Comparison of ENCODE assay signal across 8 cellular contexts in the genomic region with DNA sequence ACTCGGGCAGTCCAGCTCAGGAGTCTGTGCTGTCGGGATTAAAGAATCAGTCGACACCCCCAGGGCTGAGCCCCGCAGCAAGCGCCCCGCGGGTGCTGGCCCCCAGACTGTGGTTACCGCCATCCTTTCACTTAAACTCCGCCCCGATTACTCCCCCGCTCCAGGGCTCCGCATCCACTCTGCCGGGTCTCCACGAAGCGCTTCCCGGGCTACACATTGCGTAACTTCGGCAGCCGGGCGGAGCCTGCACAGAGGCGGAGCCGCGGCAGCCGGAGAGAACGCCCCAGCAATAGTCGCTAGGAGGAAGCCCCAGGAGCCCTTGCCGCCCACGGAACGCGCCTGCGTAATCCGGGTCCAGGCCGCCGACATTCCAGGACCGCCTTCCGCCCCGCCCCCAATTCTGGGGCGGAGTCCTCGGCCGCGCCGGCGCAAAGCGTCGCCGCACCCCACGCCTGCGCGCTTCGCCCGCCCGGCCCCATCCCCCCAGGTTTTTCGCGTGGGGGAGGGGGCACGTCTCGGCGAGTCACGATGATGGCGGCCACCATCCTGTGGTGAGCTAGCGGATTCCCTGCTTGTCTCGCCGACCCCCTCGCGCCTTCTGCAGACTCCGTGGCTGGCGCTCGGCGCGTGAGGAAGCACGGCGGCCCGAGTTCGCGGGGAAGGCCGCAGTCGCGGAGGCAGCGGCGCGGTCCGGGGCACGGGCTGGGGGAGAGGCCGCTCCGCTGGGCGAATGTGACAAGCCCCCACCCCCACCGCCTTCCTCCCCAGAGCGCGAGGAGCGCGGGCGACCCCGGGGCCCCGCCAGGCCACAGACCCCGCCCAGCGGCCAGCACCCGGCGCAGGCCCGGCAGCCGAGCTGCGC. TPM values are rescaled to one million over a fixed set of nuclear protein-coding genes. Genes with fewer than 3 reads are reported as not detected.
DNase-seq lines count a peak whose midpoint lies in the region; TF ChIP-seq lines count a peak whose summit lies in the region.

A gene (plus strand): TSS at position 521 of the 862 bp plus-strand sequence. CDS start 351 bp downstream, outside the sequence.

- no peaks in the 10 kb centered on the region for H3K9me2 ChIP-seq in MM.1S (replicated peaks; ENCODE audit: insufficient read depth, low read length)
- no peaks in the 10 kb centered on the region for H3K9me2 ChIP-seq in neural cell (ENCODE audit: insufficient read depth, low read length)

- peak in 2 of 4 donors; percentile 50 to 53 for TF ChIP-seq POLR2A in stomach (IDR thresholded peaks at IDR 0.05)

- no peaks in the 10 kb centered on the region for H3K36me3 ChIP-seq in ES-I3 (ENCODE audit: insufficient read depth, low read length)
- H3K36me3 ChIP-seq in HAP-1 (replicated peaks) = peaks cover 7% of the 10 kb centered on the region
- H3K36me3 ChIP-seq in MM.1S (replicated peaks; ENCODE audit: insufficient read depth, low read length) = no peaks in the 10 kb centered on the region
- H3K36me3 ChIP-seq in neural cell (ENCODE audit: insufficient read depth, low read length) = no peaks in the 10 kb centered on the region
- H3K36me3 ChIP-seq in stomach = no peaks in the 10 kb centered on the region

- H3K9me3 ChIP-seq in ES-I3 (ENCODE audit: control insufficient read depth, insufficient read depth, low read length) = no peaks in the 10 kb centered on the region
- H3K9me3 ChIP-seq in HAP-1 = no peaks in the 10 kb centered on the region
- no peaks in the 10 kb centered on the region for H3K9me3 ChIP-seq in MM.1S (replicated peaks; ENCODE audit: insufficient read depth, low read length)
- no peaks in the 10 kb centered on the region for H3K9me3 ChIP-seq in neural cell (ENCODE audit: low read length)
- no peaks in the 10 kb centered on the region for H3K9me3 ChIP-seq in stomach

- H3K79me2 ChIP-seq in MM.1S (ENCODE audit: low read length) (peaks cover 50% of the 10 kb centered on the region), neural cell (replicated peaks; ENCODE audit: insufficient read depth, low read length) (peaks cover 44% of the 10 kb centered on the region)

- H3K4me1 ChIP-seq in ES-I3 (ENCODE audit: insufficient read depth, low read length) (peaks cover 10% of the 10 kb centered on the region), HAP-1 (peaks cover 13% of the 10 kb centered on the region), MM.1S (ENCODE audit: low read length) (peaks cover 16% of the 10 kb centered on the region), stomach (peaks cover 22 to 46% (median 37%) of the 10 kb centered on the region in 4 donors)

- H3K4me2 ChIP-seq in MM.1S (ENCODE audit: low read depth, low read length) (peak within 1 kb of the TSS; percentile 94), neural cell (ENCODE audit: low read length) (peak within 1 kb of the TSS; percentile 87)

- TF ChIP-seq EP300 in neural cell (conservative IDR thresholded peaks at IDR 0.05; ENCODE audit: poor library complexity, severe bottlenecking) (peak; percentile 79), stomach (IDR thresholded peaks at IDR 0.05) (no peak)

- DNase-seq in HAP-1 (ENCODE audit: low spot score in 2 of 2) (peak; percentile 92 to 98), MM.1S (peak; percentile 97), SIG-M5 (lab: John Stamatoyannopoulos, UW) (peak; percentile 87), activated gamma-delta T cell (lab: John Stamatoyannopoulos, UW) (peak; percentile 98), fibroblast of the conjunctiva (ENCODE audit: low read depth) (peak; percentile 98), stomach (peak; percentile 98)

- H3K4me3 ChIP-seq in HAP-1 = peak within 1 kb of the TSS; percentile 84
- peak within 1 kb of the TSS; percentile 93 for H3K4me3 ChIP-seq in MM.1S (ENCODE audit: low read length)
- H3K4me3 ChIP-seq in neural cell (ENCODE audit: low read length) = peak within 1 kb of the TSS; percentile 92
- peak within 1 kb of the TSS; percentile 78 to 99 (median 94) for H3K4me3 ChIP-seq in stomach

- H3F3A ChIP-seq in MM.1S (ENCODE audit: insufficient read depth, low read length) = peaks cover 16% of the 10 kb centered on the region
- H3F3A ChIP-seq in neural cell (ENCODE audit: insufficient read depth, low read length, poor library complexity, severe bottlenecking) = no peaks in the 10 kb centered on the region

- TF ChIP-seq CTCF in MM.1S (IDR thresholded peaks at IDR 0.05; ENCODE audit: low read length) (no peak), neural cell (IDR thresholded peaks at IDR 0.05; ENCODE audit: poor library complexity, severe bottlenecking) (no peak), stomach (IDR thresholded peaks at IDR 0.05) (no peak)

- intact Hi-C loops in stomach (cut with DNase I; ENCODE audit: low total_unique reads) = no loop called here

- WGBS in stomach, 5 donors = 0% methylated on average over 40 to 100 of the region's 100 CpGs

- H3K27ac ChIP-seq in MM.1S (ENCODE audit: low read length) = peak within 1 kb of the TSS; percentile 83
- H3K27ac ChIP-seq in neural cell (ENCODE audit: low read length) = peak within 1 kb of the TSS; percentile 91
- H3K27ac ChIP-seq in stomach = peak within 1 kb of the TSS; percentile 96 to 100 (median 99)

- peak; percentile 12 for TF ChIP-seq RAD21 in neural cell (conservative IDR thresholded peaks at IDR 0.05)

- H4K20me1 ChIP-seq in MM.1S (ENCODE audit: insufficient read depth, low read length) = peaks cover 32% of the 10 kb centered on the region
- H4K20me1 ChIP-seq in neural cell (ENCODE audit: insufficient read depth) = peaks cover 11% of the 10 kb centered on the region

- H3K9ac ChIP-seq in ES-I3 (ENCODE audit: low read depth, low read length) (peak within 1 kb of the TSS; percentile 79), MM.1S (ENCODE audit: low read length) (peak within 1 kb of the TSS; percentile 98), neural cell (ENCODE audit: low read length) (peak within 1 kb of the TSS; percentile 94)

- H3K27me3 ChIP-seq in HAP-1 (ENCODE audit: low read depth) = no peaks in the 10 kb centered on the region
- no peaks in the 10 kb centered on the region for H3K27me3 ChIP-seq in MM.1S (replicated peaks; ENCODE audit: insufficient read depth, low read length)
- H3K27me3 ChIP-seq in neural cell (ENCODE audit: insufficient read depth, low read depth, low read length) = no peaks in the 10 kb centered on the region
- H3K27me3 ChIP-seq in stomach = no peaks in the 10 kb centered on the region

- peak within 1 kb of the TSS; percentile 82 for H2AFZ ChIP-seq in MM.1S (ENCODE audit: low read length)
- peak within 1 kb of the TSS; percentile 65 for H2AFZ ChIP-seq in neural cell (ENCODE audit: low read depth, low read length)

- in situ Hi-C loops in HAP-1 (cut with MboI; ENCODE audit: low sequenced_read_pairs) = no loop called here

TF ChIP-seq in neural cell, 6 proteins besides CTCF, POLR2A, EP300 and RAD21:
- TF ChIP-seq MXI1 (conservative IDR thresholded peaks at IDR 0.05; ENCODE audit: poor library complexity, severe bottlenecking) = peak; percentile 73
- peak; percentile 93 for TF ChIP-seq TAF1 (IDR thresholded peaks at IDR 0.05; ENCODE audit: low read depth)
- TF ChIP-seq SMC3 (conservative IDR thresholded peaks at IDR 0.05; ENCODE audit: poor library complexity) = peak; percentile 8
- TF ChIP-seq EZH2 (IDR thresholded peaks at IDR 0.05; ENCODE audit: borderline replicate concordance, insufficient read depth, low read length, poor library complexity, severe bottlenecking) = no peak
- TF ChIP-seq, protein P1, sequence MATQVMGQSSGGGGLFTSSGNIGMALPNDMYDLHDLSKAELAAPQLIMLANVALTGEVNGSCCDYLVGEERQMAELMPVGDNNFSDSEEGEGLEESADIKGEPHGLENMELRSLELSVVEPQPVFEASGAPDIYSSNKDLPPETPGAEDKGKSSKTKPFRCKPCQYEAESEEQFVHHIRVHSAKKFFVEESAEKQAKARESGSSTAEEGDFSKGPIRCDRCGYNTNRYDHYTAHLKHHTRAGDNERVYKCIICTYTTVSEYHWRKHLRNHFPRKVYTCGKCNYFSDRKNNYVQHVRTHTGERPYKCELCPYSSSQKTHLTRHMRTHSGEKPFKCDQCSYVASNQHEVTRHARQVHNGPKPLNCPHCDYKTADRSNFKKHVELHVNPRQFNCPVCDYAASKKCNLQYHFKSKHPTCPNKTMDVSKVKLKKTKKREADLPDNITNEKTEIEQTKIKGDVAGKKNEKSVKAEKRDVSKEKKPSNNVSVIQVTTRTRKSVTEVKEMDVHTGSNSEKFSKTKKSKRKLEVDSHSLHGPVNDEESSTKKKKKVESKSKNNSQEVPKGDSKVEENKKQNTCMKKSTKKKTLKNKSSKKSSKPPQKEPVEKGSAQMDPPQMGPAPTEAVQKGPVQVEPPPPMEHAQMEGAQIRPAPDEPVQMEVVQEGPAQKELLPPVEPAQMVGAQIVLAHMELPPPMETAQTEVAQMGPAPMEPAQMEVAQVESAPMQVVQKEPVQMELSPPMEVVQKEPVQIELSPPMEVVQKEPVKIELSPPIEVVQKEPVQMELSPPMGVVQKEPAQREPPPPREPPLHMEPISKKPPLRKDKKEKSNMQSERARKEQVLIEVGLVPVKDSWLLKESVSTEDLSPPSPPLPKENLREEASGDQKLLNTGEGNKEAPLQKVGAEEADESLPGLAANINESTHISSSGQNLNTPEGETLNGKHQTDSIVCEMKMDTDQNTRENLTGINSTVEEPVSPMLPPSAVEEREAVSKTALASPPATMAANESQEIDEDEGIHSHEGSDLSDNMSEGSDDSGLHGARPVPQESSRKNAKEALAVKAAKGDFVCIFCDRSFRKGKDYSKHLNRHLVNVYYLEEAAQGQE (IDR thresholded peaks at IDR 0.05; ENCODE audit: borderline replicate concordance) = peak; percentile 85
- TF ChIP-seq POLR2AphosphoS5 (IDR thresholded peaks at IDR 0.05) = peak; percentile 94
TF ChIP-seq in neural cell: peak in this region for 5.

RNA-seq across cellular contexts. Expression of the gene that starts here (rescaled TPM):
- polyA plus RNA-seq in neural cell (97.3 and 109 TPM in 2 replicates), stomach (10 to 100 TPM; 35.1 to 50.7 (median 39.7) TPM)
- polyA minus RNA-seq in neural cell = 103 and 107 TPM in 2 replicates
- total RNA-seq in stomach = 10 to 100 TPM; 19.3 to 86.8 (median 61.4) TPM

Comparison
In these comparisons a context has a peak if more than half of its experiments do, and no peak if none do; other contexts are left out.
1. Peak in every context shown above with its lines: DNase-seq, H3K4me3 ChIP-seq and H3K27ac ChIP-seq.